ENCODE assay signal across 37 cellular contexts in the genomic region with DNA sequence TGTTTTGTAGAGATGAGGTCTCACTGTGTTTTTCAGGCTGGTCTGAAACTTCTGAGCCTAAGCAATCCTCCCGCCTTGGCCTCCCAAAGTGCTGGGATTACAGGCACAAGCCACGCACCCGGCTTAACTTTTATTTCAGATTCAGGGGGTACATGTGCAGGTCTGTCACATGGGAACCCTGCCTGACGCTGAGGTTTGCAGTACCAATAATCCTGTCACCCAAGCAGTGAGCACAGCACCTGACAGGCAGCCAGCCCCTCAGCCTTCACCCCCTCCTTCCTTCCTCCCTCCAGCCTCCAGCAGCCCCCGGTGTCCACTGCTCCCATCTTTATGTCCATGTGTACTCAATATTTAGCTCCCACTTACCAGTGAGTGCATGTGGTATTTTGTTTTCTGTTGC.
"Had no signal": no experiment of that assay in that cellular context is flagged by ENCODE, and none has a peak within 500 bp of the region (broad histone marks: within the 10 kb centered on the region; RNA-seq: fewer than 3 reads in every experiment).

No MANE protein-coding gene starts in this region.

- H3K36me3 Mint-ChIP-seq: activated CD4-positive, alpha-beta memory T cell treated with anti-CD3 and anti-CD28 coated beads for 36 hours had no signal

- ATAC-seq: activated CD4-positive, alpha-beta T cell treated with anti-CD3 and anti-CD28 coated beads for 36 hours; activated CD4-positive, CD25-positive, alpha-beta regulatory T cell treated with anti-CD3 and anti-CD28 coated beads, Interleukin-2, amount 50 U/mL, for 24 hours; activated CD8-positive, alpha-beta T cell treated with anti-CD3 and anti-CD28 coated beads for 36 hours; activated T-cell treated with anti-CD3 and anti-CD28 coated beads, Interleukin-2, amount 50 U/mL, for 4 hours; activated T-cell treated with anti-CD3 and anti-CD28 coated beads, Interleukin-2, amount 50 U/mL, for 72 hours; activated T-helper 17 cell treated with anti-CD3 and anti-CD28 coated beads, Interleukin-2, amount 50 U/mL, for 72 hours; body of pancreas had no signal

- H3K27ac Mint-ChIP-seq: activated B cell treated with CpG ODN at 0.5 μM for 24 hours; activated CD4-positive, alpha-beta memory T cell treated with anti-CD3 and anti-CD28 coated beads for 36 hours; activated CD4-positive, alpha-beta T cell treated with anti-CD3 and anti-CD28 coated beads for 36 hours; activated CD4-positive, alpha-beta T cell treated with anti-CD3 and anti-CD28 coated beads, Interleukin-2, amount 10 ng/mL, durations not matched to agents 24 days and 14 days; activated CD8-positive, alpha-beta T cell treated with anti-CD3 and anti-CD28 coated beads for 36 hours; activated naive CD4-positive, alpha-beta T cell treated with anti-CD3 and anti-CD28 coated beads for 36 hours; activated naive CD4-positive, alpha-beta T cell treated with anti-CD3 and anti-CD28 coated beads, Interleukin-2, amount 50 U/mL, for 24 hours; activated naive CD8-positive, alpha-beta T cell treated with anti-CD3 and anti-CD28 coated beads for 36 hours; activated T-cell treated with anti-CD3 and anti-CD28 coated beads, Interleukin-2, amount 50 U/mL, for 72 hours; activated T-helper 1 cell treated with anti-CD3 and anti-CD28 coated beads, Interleukin-12 subunit alpha, Interleukin-12 subunit beta, Interleukin-2, Interleukin-4 antibody, amounts not matched to agents 30 ng/mL and 10 ng/mL and 1 ng/mL, durations not matched to agents 14 hours and 24 hours and 36 hours; activated T-helper 17 cell treated with anti-CD3 and anti-CD28 coated beads, Interleukin-2, amount 50 U/mL, for 72 hours; T-helper 1 cell treated with Interleukin-12 subunit alpha and Interleukin-12 subunit beta and Interleukin-4 antibody, amounts not matched to agents 30 μg/mL and 1 μg/mL, for 36 hours; T-helper 2 cell treated with Interferon-gamma antibody and Interleukin-4, amounts not matched to agents 5 μg/mL and 100 μg/mL, for 36 hours had no signal

- H3K4me3 ChIP-seq: adrenal gland, body of pancreas, breast epithelium had no signal

- H3K9me3 ChIP-seq: adrenal gland, body of pancreas, breast epithelium had no signal

- H3K9me3 Mint-ChIP-seq: activated CD4-positive, alpha-beta memory T cell treated with anti-CD3 and anti-CD28 coated beads for 36 hours; activated CD4-positive, alpha-beta T cell treated with anti-CD3 and anti-CD28 coated beads, Interleukin-2, amount 10 ng/mL, durations not matched to agents 24 days and 14 days; activated CD8-positive, alpha-beta T cell treated with anti-CD3 and anti-CD28 coated beads for 36 hours; activated naive CD4-positive, alpha-beta T cell treated with anti-CD3 and anti-CD28 coated beads for 36 hours; activated naive CD4-positive, alpha-beta T cell treated with anti-CD3 and anti-CD28 coated beads, Interleukin-2, amount 50 U/mL, for 24 hours; activated naive CD8-positive, alpha-beta T cell treated with anti-CD3 and anti-CD28 coated beads for 36 hours; activated T-cell treated with anti-CD3 and anti-CD28 coated beads, Interleukin-2, amount 50 U/mL, for 4 hours; activated T-cell treated with anti-CD3 and anti-CD28 coated beads, Interleukin-2, amount 50 U/mL, for 72 hours; activated T-helper 1 cell treated with anti-CD3 and anti-CD28 coated beads, Interleukin-12 subunit alpha, Interleukin-12 subunit beta, Interleukin-2, Interleukin-4 antibody, amounts not matched to agents 30 ng/mL and 10 ng/mL and 1 ng/mL, durations not matched to agents 14 hours and 24 hours and 36 hours; activated T-helper 17 cell treated with anti-CD3 and anti-CD28 coated beads, Interleukin-2, amount 50 U/mL, for 72 hours; T-helper 1 cell treated with Interleukin-12 subunit alpha and Interleukin-12 subunit beta and Interleukin-4 antibody, amounts not matched to agents 30 μg/mL and 1 μg/mL, for 36 hours; T-helper 2 cell treated with Interferon-gamma antibody and Interleukin-4, amounts not matched to agents 5 μg/mL and 100 μg/mL, for 36 hours had no signal

- H3K27ac ChIP-seq: adrenal gland, body of pancreas, brain microvascular endothelial cell, breast epithelium, VCaP had no signal

- H3K36me3 ChIP-seq: adrenal gland, brain microvascular endothelial cell, breast epithelium had no signal

- DNase-seq: activated B cell treated with CpG ODN at 0.5 μM for 24 hours; activated CD4-positive, alpha-beta memory T cell treated with anti-CD3 and anti-CD28 coated beads for 36 hours; activated CD4-positive, alpha-beta T cell treated with anti-CD3 and anti-CD28 coated beads for 1 hour; activated CD4-positive, alpha-beta T cell treated with anti-CD3 and anti-CD28 coated beads for 36 hours; activated CD4-positive, alpha-beta T cell treated with anti-CD3 and anti-CD28 coated beads, Interleukin-2, amount 10 ng/mL, durations not matched to agents 24 days and 14 days; activated CD4-positive, alpha-beta T cell treated with anti-CD3 and anti-CD28 coated beads, Interleukin-2, amount 50 U/mL, for 1 hour; activated CD4-positive, alpha-beta T cell treated with anti-CD3 and anti-CD28 coated beads, Interleukin-2, amount 50 U/mL, for 4 hours; activated CD8-positive, alpha-beta memory T cell treated with anti-CD3 and anti-CD28 coated beads, Interleukin-2, amount 50 U/mL, for 4 hours; activated CD8-positive, alpha-beta T cell treated with anti-CD3 and anti-CD28 coated beads for 36 hours; activated effector memory CD4-positive, alpha-beta T cell treated with anti-CD3 and anti-CD28 coated beads, Interleukin-2, amount 50 U/mL, for 16 hours; activated gamma-delta T cell treated with Interleukin-2 at 50 U/mL for 16 hours; activated naive CD4-positive, alpha-beta T cell; activated naive CD4-positive, alpha-beta T cell treated with anti-CD3 and anti-CD28 coated beads for 36 hours; activated naive CD8-positive, alpha-beta T cell treated with anti-CD3 and anti-CD28 coated beads for 36 hours; activated T-cell treated with anti-CD3 and anti-CD28 coated beads for 4 hours; activated T-cell treated with anti-CD3 and anti-CD28 coated beads, Interleukin-2, amount 50 U/mL, for 1 hour; activated T-cell treated with anti-CD3 and anti-CD28 coated beads, Interleukin-2, amount 50 U/mL, for 4 hours; activated T-cell treated with anti-CD3 and anti-CD28 coated beads, Interleukin-2, amount 50 U/mL, for 72 hours; adrenal gland; amniotic stem cell; body of pancreas; brain microvascular endothelial cell; central memory CD4-positive, alpha-beta T cell; SW 1271; T-helper 1 cell; T-helper 2 cell; T-helper 9 cell had no signal

- H3K27me3 ChIP-seq: adrenal gland, body of pancreas, brain microvascular endothelial cell, breast epithelium had no signal

- FAIRE-seq: astrocyte, TTC549 had no signal
